Comparison of ENCODE assay signal across 8 cellular contexts in the genomic region with DNA sequence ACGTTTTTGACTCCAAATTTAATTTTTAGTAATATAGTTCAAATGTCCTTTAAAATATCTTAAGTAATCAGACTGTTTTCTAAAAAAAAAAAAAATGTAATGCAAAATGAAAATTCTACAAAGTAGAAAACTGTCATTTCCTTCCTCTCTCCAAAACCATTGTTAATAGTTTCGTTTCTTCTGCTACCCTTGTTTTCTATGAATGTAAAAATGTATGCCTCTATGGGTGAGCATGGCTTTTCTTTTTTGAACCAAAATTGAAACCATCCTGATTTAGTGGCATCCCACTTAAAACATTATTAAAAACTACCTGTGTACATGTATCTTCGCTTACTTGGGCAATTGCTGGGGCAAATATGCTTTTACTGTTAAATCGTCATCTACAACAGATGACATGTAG.
A peak's percentile ranks its signal among the peaks of the same experiment; 100 is the strongest.
DNase-seq lines count a peak whose midpoint lies in the region; ATAC-seq and TF ChIP-seq lines count a peak whose summit lies in the region.

No MANE protein-coding gene starts in this region.

- no peak for DNase-seq in activated CD4-positive, alpha-beta memory T cell treated with anti-CD3 and anti-CD28 coated beads for 36 hours
- DNase-seq in natural killer cell (no peak), lower leg skin (ENCODE audit: low spot score in 2 of 2) (no peak), NCI-H510A (lab: John Stamatoyannopoulos, UW) (no peak), T-helper 9 cell (no peak), inferior parietal cortex (ENCODE audit: extremely low spot score) (no peak)

- intact Hi-C loops in activated CD4-positive, alpha-beta memory T cell treated with anti-CD3 and anti-CD28 coated beads for 36 hours (cut with micrococcal nuclease), result loop anchor here (2.0 to 5.0 kb wide), 3 partner anchors 15 to 62 kb away; no protein-coding TSS in a partner anchor
- intact Hi-C loops in natural killer cell (cut with micrococcal nuclease) (loop anchor here (2.0 to 10.0 kb wide), 5 partner anchors 15 to 1405 kb away; partner anchors contain the start of genes HIVEP2, STX11 and UTRN), lower leg skin (cut with DNase I; ENCODE audit: low total_unique reads) (no loop called here)

- 19 to 26% methylated on average over 4 of the region's 4 CpGs for WGBS in lower leg skin, 2 donors

- TF ChIP-seq CTCF in natural killer cell (IDR thresholded peaks at IDR 0.05) (no peak), lower leg skin (IDR thresholded peaks at IDR 0.05) (no peak)

- H3K4me1 Mint-ChIP-seq in activated CD4-positive, alpha-beta memory T cell treated with anti-CD3 and anti-CD28 coated beads for 36 hours (ENCODE audit: low read depth), result peaks cover 85% of the 10 kb centered on the region
- H3K4me1 Mint-ChIP-seq in natural killer cell, result peaks cover 81 to 90% of the 10 kb centered on the region in 2 donors

- peak overlapping the region; percentile 59 for H3K4me3 Mint-ChIP-seq in activated CD4-positive, alpha-beta memory T cell treated with anti-CD3 and anti-CD28 coated beads for 36 hours
- H3K4me3 Mint-ChIP-seq in natural killer cell, result peak overlapping the region; percentile 92

- no peak for TF ChIP-seq POLR2A in lower leg skin (IDR thresholded peaks at IDR 0.05)

- H3K27me3 Mint-ChIP-seq in activated CD4-positive, alpha-beta memory T cell treated with anti-CD3 and anti-CD28 coated beads for 36 hours, result no peaks in the 10 kb centered on the region
- no peaks in the 10 kb centered on the region for H3K27me3 Mint-ChIP-seq in natural killer cell (ENCODE audit: low read depth in 2 of 2)

- POLR2A ChIA-PET in activated CD4-positive, alpha-beta memory T cell treated with anti-CD3 and anti-CD28 coated beads for 36 hours (lab: Charles Lee), result interaction anchor here (1.3 kb wide), 1 partner anchor 11 kb away, joined by 4 read pairs; no protein-coding TSS in a partner anchor

- H3K36me3 Mint-ChIP-seq in activated CD4-positive, alpha-beta memory T cell treated with anti-CD3 and anti-CD28 coated beads for 36 hours, result peaks cover 2% of the 10 kb centered on the region
- peaks cover 5% of the 10 kb centered on the region for H3K36me3 Mint-ChIP-seq in natural killer cell

- peak; percentile 30 for ATAC-seq in GM18861 (IDR thresholded peaks at IDR 0.05; ENCODE audit: unreplicated experiment)
- ATAC-seq in HG02759 (IDR thresholded peaks at IDR 0.05; ENCODE audit: unreplicated experiment), result peak; percentile 22
- ATAC-seq in natural killer cell, result peak in 2 of 3 donors; percentile 19 to 31

- CTCF ChIA-PET in activated CD4-positive, alpha-beta memory T cell treated with anti-CD3 and anti-CD28 coated beads for 36 hours (lab: Charles Lee), result no interaction called here

- H3K4me3 ChIP-seq in lower leg skin (ENCODE audit: low read depth, poor library complexity, severe bottlenecking), result no peak overlapping the region

- no peaks in the 10 kb centered on the region for H3K9me3 Mint-ChIP-seq in activated CD4-positive, alpha-beta memory T cell treated with anti-CD3 and anti-CD28 coated beads for 36 hours
- no peaks in the 10 kb centered on the region for H3K9me3 Mint-ChIP-seq in natural killer cell

- H3K27ac Mint-ChIP-seq in activated CD4-positive, alpha-beta memory T cell treated with anti-CD3 and anti-CD28 coated beads for 36 hours, result peak overlapping the region; percentile 79
- peak overlapping the region; percentile 90 to 99 for H3K27ac Mint-ChIP-seq in natural killer cell
